13 cellular contexts compared by ENCODE assay signal in the genomic region with DNA sequence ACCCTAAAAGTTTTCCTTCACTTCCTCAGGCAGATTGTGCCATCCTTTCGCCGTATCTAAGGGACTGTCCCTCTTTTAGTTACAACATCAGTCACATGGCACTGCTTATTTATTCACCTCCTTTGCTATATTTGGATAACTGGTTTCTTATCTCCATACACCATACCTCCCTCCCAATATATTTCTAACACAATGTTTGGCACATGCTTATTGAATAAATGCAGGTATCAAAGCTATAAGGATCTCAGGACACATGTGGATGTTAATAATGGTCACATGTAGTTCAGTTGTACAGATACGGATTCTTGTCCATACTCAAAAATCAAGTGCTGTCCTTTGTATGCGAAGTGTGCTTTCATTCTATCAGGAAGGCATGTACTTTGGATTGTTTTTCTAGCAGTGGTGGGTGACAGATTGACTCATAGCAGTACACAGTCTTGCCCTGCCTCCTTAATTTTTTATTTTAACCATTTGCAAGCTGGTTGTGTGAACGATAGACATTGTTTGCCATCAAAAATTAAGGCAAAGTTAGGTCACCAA.
DNase-seq lines count a peak whose midpoint lies in the region; ATAC-seq, FAIRE-seq and TF ChIP-seq lines count a peak whose summit lies in the region.
"Had no signal": no experiment of that assay in that cellular context is flagged by ENCODE, and none has a peak within 500 bp of the region (broad histone marks: within the 10 kb centered on the region; RNA-seq: fewer than 3 reads in every experiment).

No MANE protein-coding gene starts in this region.

- ATAC-seq in right cardiac atrium = no peak
- ATAC-seq in heart right ventricle = peak in 6 of 8 donors; percentile 34 to 75 (median 72)
- ATAC-seq in left colon = no peak
- ATAC-seq: GM23338, PC-3 had no signal

- H3K9ac ChIP-seq in OCI-LY3 (ENCODE audit: low read length) = no peak overlapping the region

- H3K4me3 ChIP-seq in cardiac muscle cell = no peak overlapping the region
- H3K4me3 ChIP-seq in right cardiac atrium (ENCODE audit: low read length) = no peak overlapping the region
- peak overlapping the region; percentile 13; the same call in 1 of the 2 replicates for H3K4me3 ChIP-seq in OCI-LY3 (ENCODE audit: low read length)
- H3K4me3 ChIP-seq in heart right ventricle = no peak overlapping the region
- H3K4me3 ChIP-seq: body of pancreas, GM23338 had no signal

- no peaks in the 10 kb centered on the region for H3K36me3 ChIP-seq in cardiac muscle cell
- no peaks in the 10 kb centered on the region for H3K36me3 ChIP-seq in OCI-LY3 (replicated peaks; ENCODE audit: low read depth, low read length)
- H3K36me3 ChIP-seq in heart right ventricle = no peaks in the 10 kb centered on the region
- H3K36me3 ChIP-seq: neutrophil had no signal

- TF ChIP-seq CTCF in cardiac muscle cell (IDR thresholded peaks at IDR 0.05; ENCODE audit: low read depth, low read length) (no peak), OCI-LY3 (IDR thresholded peaks at IDR 0.05; ENCODE audit: low read depth, low read length) (no peak), heart right ventricle (IDR thresholded peaks at IDR 0.05) (no peak)

- peak overlapping the region; percentile 37 for H3K4me2 ChIP-seq in OCI-LY3 (ENCODE audit: low read length)
- H3K4me2 ChIP-seq: GM23338 had no signal

- FAIRE-seq in urothelium cell line (lab: Jason Lieb, UNC) = peak; percentile 46

- H3K27ac ChIP-seq in cardiac muscle cell (peak overlapping the region; percentile 75), right cardiac atrium (ENCODE audit: low read length) (no peak overlapping the region), OCI-LY3 (ENCODE audit: low read length) (no peak overlapping the region), heart right ventricle (peak overlapping the region in 7 of 10 donors; percentile 6 to 69 (median 66))
- H3K27ac ChIP-seq: body of pancreas, neutrophil had no signal

- H2AFZ ChIP-seq in OCI-LY3 (ENCODE audit: low read depth, low read length) = no peak overlapping the region
- H2AFZ ChIP-seq: GM23338 had no signal

- intact Hi-C loops in right cardiac atrium (cut with DNase I) (no loop called here), heart right ventricle (cut with DNase I) (no loop called here), left colon (cut with DNase I, micrococcal nuclease) (no loop called here)

- no peaks in the 10 kb centered on the region for H4K20me1 ChIP-seq in OCI-LY3 (ENCODE audit: insufficient read depth, low read length)

- peaks cover 23% of the 10 kb centered on the region for H3K4me1 ChIP-seq in cardiac muscle cell (ENCODE audit: low read depth)
- peaks cover 2% of the 10 kb centered on the region for H3K4me1 ChIP-seq in right cardiac atrium (ENCODE audit: control insufficient read depth, insufficient read depth, low read length)
- H3K4me1 ChIP-seq in OCI-LY3 (ENCODE audit: low read length) = peaks cover 21% of the 10 kb centered on the region
- H3K4me1 ChIP-seq in heart right ventricle = peaks cover 0 to 21% (median 0%) of the 10 kb centered on the region in 9 donors

- H3K79me2 ChIP-seq in OCI-LY3 (ENCODE audit: low read length) = no peaks in the 10 kb centered on the region

- no peaks in the 10 kb centered on the region for H3K27me3 ChIP-seq in cardiac muscle cell
- no peaks in the 10 kb centered on the region for H3K27me3 ChIP-seq in right cardiac atrium (ENCODE audit: control insufficient read depth, insufficient read depth)
- no peaks in the 10 kb centered on the region for H3K27me3 ChIP-seq in OCI-LY3 (ENCODE audit: low read depth, low read length)
- H3K27me3 ChIP-seq in heart right ventricle = no peaks in the 10 kb centered on the region
- H3K27me3 ChIP-seq: body of pancreas, neutrophil had no signal

- WGBS in right cardiac atrium = 64% methylated on average over 5 of the region's 5 CpGs
- 39 to 52% methylated on average over 5 of the region's 5 CpGs for WGBS in heart right ventricle, 2 donors

- DNase-seq in cardiac muscle cell (ENCODE audit: low read depth in 1 of 2, low spot score in 1 of 2) (peak; percentile 18 to 52), right cardiac atrium (no peak), heart right ventricle (no peak), urothelium cell line (ENCODE audit: low spot score) (no peak), left colon (no peak), AML-193 (lab: John Stamatoyannopoulos, UW) (no peak)
- DNase-seq in stimulated activated CD8-positive, alpha-beta memory T cell treated with anti-CD3 and anti-CD28 coated beads, Interleukin-4, amount 100 ng/mL, for 48 hours = no peak
- DNase-seq: NCI-H1048, PC-3 had no signal

- H3K9me3 ChIP-seq in cardiac muscle cell (ENCODE audit: low read depth) = no peaks in the 10 kb centered on the region
- H3K9me3 ChIP-seq in right cardiac atrium (ENCODE audit: control insufficient read depth, low read length) = no peaks in the 10 kb centered on the region
- no peaks in the 10 kb centered on the region for H3K9me3 ChIP-seq in OCI-LY3 (ENCODE audit: insufficient read depth, low read length)
- no peaks in the 10 kb centered on the region for H3K9me3 ChIP-seq in heart right ventricle
- H3K9me3 ChIP-seq: body of pancreas, neutrophil had no signal

Comparison
In these comparisons a context has a peak if more than half of its experiments do, and no peak if none do; other contexts are left out.
1. DNase-seq: peak in cardiac muscle cell (2 of 2); none in right cardiac atrium (0 of 3), heart right ventricle (0 of 2), urothelium cell line (single experiment), left colon (0 of 2), AML-193 (0 of 2) and stimulated activated CD8-positive, alpha-beta memory T cell treated with anti-CD3 and anti-CD28 coated beads, Interleukin-4, amount 100 ng/mL, for 48 hours (single experiment).
2. H3K27ac ChIP-seq: peak in cardiac muscle cell (single experiment) and heart right ventricle (7 of 10); none in right cardiac atrium (single experiment) and OCI-LY3 (single experiment).
3. ATAC-seq: peak in heart right ventricle (6 of 8); none in right cardiac atrium (0 of 2) and left colon (single experiment).